ENCODE assay signal across 1 cellular context in the genomic region with DNA sequence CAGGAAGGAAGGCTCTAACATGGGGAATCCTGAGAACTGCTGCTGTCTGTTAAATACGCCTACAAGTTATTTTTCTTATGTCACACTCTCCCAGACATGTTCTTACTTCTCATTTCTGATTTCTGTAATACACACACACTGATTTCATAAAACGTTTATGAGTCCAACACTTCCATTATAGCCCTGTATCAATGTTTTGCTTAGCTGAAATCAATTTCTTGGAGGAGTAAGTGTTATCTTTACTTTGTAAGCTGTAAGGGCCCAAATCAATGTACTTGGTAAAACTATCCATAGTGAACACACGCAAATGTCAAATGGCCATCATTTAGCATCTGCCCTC.
TF ChIP-seq lines count a peak whose summit lies in the region.

No MANE protein-coding gene starts in this region.

TF ChIP-seq in liver, 16 proteins besides CTCF, POLR2A, EP300 and RAD21 (continued from another document):
- TF ChIP-seq, protein P1, sequence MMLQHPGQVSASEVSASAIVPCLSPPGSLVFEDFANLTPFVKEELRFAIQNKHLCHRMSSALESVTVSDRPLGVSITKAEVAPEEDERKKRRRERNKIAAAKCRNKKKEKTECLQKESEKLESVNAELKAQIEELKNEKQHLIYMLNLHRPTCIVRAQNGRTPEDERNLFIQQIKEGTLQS (IDR thresholded peaks at IDR 0.05), result no peak
- TF ChIP-seq TAF1 (conservative IDR thresholded peaks at IDR 0.05) (no peak), HNF4A (conservative IDR thresholded peaks at IDR 0.05) (no peak), FOXA1 (IDR thresholded peaks at IDR 0.05) (no peak), GABPA (IDR thresholded peaks at IDR 0.05 in 1 of 2, conservative IDR thresholded peaks at IDR 0.05 in 1 of 2) (no peak), SP1 (IDR thresholded peaks at IDR 0.05) (no peak), RXRA (IDR thresholded peaks at IDR 0.05) (no peak), HNF4G (IDR thresholded peaks at IDR 0.05) (no peak)
- TF ChIP-seq, protein P2, sequence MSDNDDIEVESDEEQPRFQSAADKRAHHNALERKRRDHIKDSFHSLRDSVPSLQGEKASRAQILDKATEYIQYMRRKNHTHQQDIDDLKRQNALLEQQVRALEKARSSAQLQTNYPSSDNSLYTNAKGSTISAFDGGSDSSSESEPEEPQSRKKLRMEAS (IDR thresholded peaks at IDR 0.05), result no peak
TF ChIP-seq in liver: peak in this region for 0.
